In genomic region chr5:150000990-150001659, GRCh38 we compare ENCODE assay signal across 8 cellular contexts. TPM values are rescaled to one million over a fixed set of nuclear protein-coding genes. Genes with fewer than 3 reads are reported as not detected.
DNase-seq lines count a peak whose midpoint lies in the region; ATAC-seq, FAIRE-seq and TF ChIP-seq lines count a peak whose summit lies in the region.

No MANE protein-coding gene starts in this region.

- H3K4me3 Mint-ChIP-seq in activated CD4-positive, alpha-beta memory T cell treated with anti-CD3 and anti-CD28 coated beads, Interleukin-2, amount 10 ng/mL, durations not matched to agents 7 days and 5 days, result peak overlapping the region; percentile 88
- H3K4me3 Mint-ChIP-seq in endodermal cell, result peak overlapping the region; percentile 87

- WGBS in A549 (ENCODE audit: missing lambda C conversion rate), result 1% methylated on average over 14 of the region's 44 CpGs
- WGBS in endodermal cell (ENCODE audit: insufficient coverage in 1 of 2, insufficient read length in 1 of 2), 2 experiments, result 1 to 4% methylated on average over 16 to 44 of the region's 44 CpGs

- DNase-seq in A549 (ENCODE audit: low read depth in 1 of 2, low spot score in 1 of 2) (peak; percentile 28 to 29), LHCN-M2 (ENCODE audit: low read depth) (peak; percentile 35), endodermal cell (peak; percentile 75), COLO829 (ENCODE audit: low spot score) (no peak)
- peak; percentile 53 for DNase-seq in activated CD4-positive, alpha-beta memory T cell treated with anti-CD3 and anti-CD28 coated beads, Interleukin-2, amount 10 ng/mL, durations not matched to agents 7 days and 5 days
- peak; percentile 51 for DNase-seq in stimulated activated naive CD8-positive, alpha-beta T cell treated with anti-CD3 and anti-CD28 coated beads, Interleukin-15, Interleukin-2, amounts not matched to agents 100 U/mL and 50 U/mL, for 24 hours

- TF ChIP-seq EP300 in A549 (IDR thresholded peaks at IDR 0.05), result no peak

- peak overlapping the region; percentile 96 for H3K27ac Mint-ChIP-seq in activated CD4-positive, alpha-beta memory T cell treated with anti-CD3 and anti-CD28 coated beads, Interleukin-2, amount 10 ng/mL, durations not matched to agents 7 days and 5 days
- peak overlapping the region; percentile 92 for H3K27ac Mint-ChIP-seq in endodermal cell

- peaks cover 29% of the 10 kb centered on the region for H3K36me3 Mint-ChIP-seq in activated CD4-positive, alpha-beta memory T cell treated with anti-CD3 and anti-CD28 coated beads, Interleukin-2, amount 10 ng/mL, durations not matched to agents 7 days and 5 days (ENCODE audit: low read depth)
- peaks cover 19% of the 10 kb centered on the region for H3K36me3 Mint-ChIP-seq in endodermal cell (ENCODE audit: low read depth)

- peaks cover 20% of the 10 kb centered on the region for H3K4me1 ChIP-seq in A549
- H3K4me1 ChIP-seq in endodermal cell (ENCODE audit: control insufficient read depth, insufficient read depth, low read length), result peaks cover 4% of the 10 kb centered on the region
- peaks cover 23% of the 10 kb centered on the region for H3K4me1 ChIP-seq in mucosa of stomach (ENCODE audit: control insufficient read depth, insufficient read depth, low read length)

- TF ChIP-seq CTCF in A549 (IDR thresholded peaks at IDR 0.05) (no peak), endodermal cell (conservative IDR thresholded peaks at IDR 0.05) (no peak)

- H3K9ac ChIP-seq in endodermal cell (ENCODE audit: extremely low read depth, low read length, poor library complexity, severe bottlenecking) (peak overlapping the region; percentile 79), mucosa of stomach (ENCODE audit: low read length) (peak overlapping the region; percentile 92)

- H3K36me3 ChIP-seq in endodermal cell (ENCODE audit: control insufficient read depth, insufficient read depth, low read length) (peaks cover 26% of the 10 kb centered on the region), mucosa of stomach (ENCODE audit: control insufficient read depth, insufficient read depth, low read length) (no peaks in the 10 kb centered on the region)

- H3K4me3 ChIP-seq in A549 (peak overlapping the region; percentile 96), endodermal cell (ENCODE audit: low read length) (peak overlapping the region; percentile 90), mucosa of stomach (ENCODE audit: low read length) (peak overlapping the region; percentile 70)

- CTCF ChIA-PET in A549 (lab: Yijun Ruan, JAX), result interaction anchor here (0.8 to 5.7 kb wide), 9 partner anchors 10 to 334 kb away, joined by 3 to 51 read pairs (median 4); no protein-coding TSS in a partner anchor
- CTCF ChIA-PET in activated CD4-positive, alpha-beta memory T cell treated with anti-CD3 and anti-CD28 coated beads, Interleukin-2, amount 10 ng/mL, durations not matched to agents 7 days and 5 days (lab: Charles Lee), result interaction anchor here (1.0 to 3.0 kb wide), 8 partner anchors 9 to 382 kb away, joined by 3 to 21 read pairs (median 5); no protein-coding TSS in a partner anchor

- H3K27me3 ChIP-seq in endodermal cell (ENCODE audit: control insufficient read depth, insufficient read depth, low read length, poor library complexity, severe bottlenecking), result no peaks in the 10 kb centered on the region
- H3K27me3 ChIP-seq in mucosa of stomach (ENCODE audit: control insufficient read depth, insufficient read depth, low read length), result no peaks in the 10 kb centered on the region

- H3K27me3 Mint-ChIP-seq in activated CD4-positive, alpha-beta memory T cell treated with anti-CD3 and anti-CD28 coated beads, Interleukin-2, amount 10 ng/mL, durations not matched to agents 7 days and 5 days, result no peaks in the 10 kb centered on the region
- no peaks in the 10 kb centered on the region for H3K27me3 Mint-ChIP-seq in endodermal cell (ENCODE audit: insufficient read depth)

- TF ChIP-seq POLR2A in A549 (IDR thresholded peaks at IDR 0.05; ENCODE audit: low read length), result no peak

- no peak for FAIRE-seq in A549 (lab: Jason Lieb, UNC)

- POLR2A ChIA-PET in A549 (lab: Yijun Ruan, JAX), result interaction anchor here (0.6 to 1.6 kb wide), 8 partner anchors 11 to 271 kb away, joined by 3 to 8 read pairs (median 4); no protein-coding TSS in a partner anchor
- POLR2A ChIA-PET in activated CD4-positive, alpha-beta memory T cell treated with anti-CD3 and anti-CD28 coated beads, Interleukin-2, amount 10 ng/mL, durations not matched to agents 7 days and 5 days (lab: Charles Lee), result interaction anchor here (0.6 to 3.2 kb wide), 14 partner anchors 9 to 1617 kb away, joined by 3 to 31 read pairs (median 4); partner anchors contain the start of genes FBXO38, PPARGC1B, RPS14 and SLC26A2

- peak; percentile 58 to 64 for ATAC-seq in A549
- ATAC-seq in GM19328 (IDR thresholded peaks at IDR 0.05; ENCODE audit: unreplicated experiment), result peak; percentile 1
- ATAC-seq in stimulated activated naive CD8-positive, alpha-beta T cell treated with anti-CD3 and anti-CD28 coated beads, Interleukin-15, Interleukin-2, amounts not matched to agents 100 U/mL and 50 U/mL, for 24 hours, result no peak

- H3K27ac ChIP-seq in A549 (peak overlapping the region; percentile 97), endodermal cell (ENCODE audit: low read depth, low read length) (peak overlapping the region; percentile 45)

- H3K9me3 Mint-ChIP-seq in activated CD4-positive, alpha-beta memory T cell treated with anti-CD3 and anti-CD28 coated beads, Interleukin-2, amount 10 ng/mL, durations not matched to agents 7 days and 5 days, result no peaks in the 10 kb centered on the region
- no peaks in the 10 kb centered on the region for H3K9me3 Mint-ChIP-seq in endodermal cell

- H3K4me1 Mint-ChIP-seq in activated CD4-positive, alpha-beta memory T cell treated with anti-CD3 and anti-CD28 coated beads, Interleukin-2, amount 10 ng/mL, durations not matched to agents 7 days and 5 days, result peaks cover 39% of the 10 kb centered on the region
- H3K4me1 Mint-ChIP-seq in endodermal cell, result peaks cover 23% of the 10 kb centered on the region

- H3K9me3 ChIP-seq in A549, result no peaks in the 10 kb centered on the region
- no peaks in the 10 kb centered on the region for H3K9me3 ChIP-seq in endodermal cell (ENCODE audit: control insufficient read depth, low read length)
- no peaks in the 10 kb centered on the region for H3K9me3 ChIP-seq in mucosa of stomach (ENCODE audit: control insufficient read depth, low read length)

- no peak for TF ChIP-seq RAD21 in A549 (conservative IDR thresholded peaks at IDR 0.05 in 1 of 2, IDR thresholded peaks at IDR 0.05 in 1 of 2)

- peak overlapping the region; percentile 98 for H3K4me2 ChIP-seq in A549

RNA-seq across cellular contexts. Expression of gene HMGXB3, which starts 0.6 kb away (rescaled TPM):
- polyA plus RNA-seq in A549 (2011; rRNA removed) (34.1 and 37.2 TPM in 2 replicates), A549 (2017; fragmentation: RNase III; extraction: RNeasy Plus Mini Kit Qiagen cat#74134 plus additional on column Dnase treatment) (19.6 to 20.5 TPM (median 19.9 TPM) in 3 replicates)
- polyA plus RNA-seq in A549 (2012; cell fraction: cytosol; rRNA removed), result 21.0 and 25.8 TPM in 2 replicates
- 58.1 and 65.6 TPM in 2 replicates for polyA plus RNA-seq in A549 (2012; cell fraction: nucleus; rRNA removed)
- 54.1 and 55.3 TPM in 2 replicates for polyA minus RNA-seq in A549 (2011; rRNA and poly(A)+ RNA removed)
- total RNA-seq in LHCN-M2 (2014; rRNA removed) (49.6 and 57.9 TPM in 2 replicates), endodermal cell (10 to 100 TPM; 41.0 to 43.5 TPM)
- 30.8 TPM for polyA plus RNA-seq in LHCN-M2 (2012)
- total RNA-seq in activated CD4-positive, alpha-beta memory T cell treated with anti-CD3 and anti-CD28 coated beads, Interleukin-2, amount 10 ng/mL, durations not matched to agents 7 days and 5 days, result 10 to 100 TPM; 41.6 to 44.1 TPM
- 28.0 TPM for polyA plus RNA-seq in endodermal cell (2013, experiment 1 of 2)
- polyA plus RNA-seq in endodermal cell (2013, experiment 2 of 2), result 28.3 TPM

RNA-seq across cellular contexts. Expression of gene TIGD6, which starts 0.7 kb away (rescaled TPM):
- polyA plus RNA-seq in A549 (2011; rRNA removed) (7.3 and 8.4 TPM in 2 replicates), A549 (2017; fragmentation: RNase III; extraction: RNeasy Plus Mini Kit Qiagen cat#74134 plus additional on column Dnase treatment) (4.2 to 4.4 TPM (median 4.3 TPM) in 3 replicates)
- 3.7 and 4.2 TPM in 2 replicates for polyA plus RNA-seq in A549 (2012; cell fraction: cytosol; rRNA removed)
- 2.9 and 4.2 TPM in 2 replicates for polyA plus RNA-seq in A549 (2012; cell fraction: nucleus; rRNA removed)
- 12.1 and 17.4 TPM in 2 replicates for polyA minus RNA-seq in A549 (2011; rRNA and poly(A)+ RNA removed)
- total RNA-seq in LHCN-M2 (2014; rRNA removed) (5.6 and 6.9 TPM in 2 replicates), endodermal cell (1 to 10 TPM; 3.4 to 3.8 TPM)
- polyA plus RNA-seq in LHCN-M2 (2012), result 6.2 TPM
- 1 to 10 TPM; 2.0 to 2.3 TPM for total RNA-seq in activated CD4-positive, alpha-beta memory T cell treated with anti-CD3 and anti-CD28 coated beads, Interleukin-2, amount 10 ng/mL, durations not matched to agents 7 days and 5 days
- polyA plus RNA-seq in endodermal cell (2013, experiment 1 of 2), result 5.8 TPM
- polyA plus RNA-seq in endodermal cell (2013, experiment 2 of 2), result 3.7 TPM

RNA-seq across cellular contexts. Expression of gene SLC26A2, which starts 40.6 kb away (rescaled TPM):
- polyA plus RNA-seq in A549 (2011; rRNA removed) (23.2 and 31.9 TPM in 2 replicates), A549 (2017; fragmentation: RNase III; extraction: RNeasy Plus Mini Kit Qiagen cat#74134 plus additional on column Dnase treatment) (28.4 to 33.5 TPM (median 32.2 TPM) in 3 replicates)
- 5.2 and 6.7 TPM in 2 replicates for polyA plus RNA-seq in A549 (2012; cell fraction: cytosol; rRNA removed)
- 6.1 and 12.5 TPM in 2 replicates for polyA plus RNA-seq in A549 (2012; cell fraction: nucleus; rRNA removed)
- 49.3 and 53.2 TPM in 2 replicates for polyA minus RNA-seq in A549 (2011; rRNA and poly(A)+ RNA removed)
- total RNA-seq in LHCN-M2 (2014; rRNA removed) (36.2 and 36.3 TPM in 2 replicates), endodermal cell (10 to 100 TPM; 22.3 to 23.9 TPM)
- 8.1 TPM for polyA plus RNA-seq in LHCN-M2 (2012)
- 1 to 10 TPM; 8.3 to 8.4 TPM for total RNA-seq in activated CD4-positive, alpha-beta memory T cell treated with anti-CD3 and anti-CD28 coated beads, Interleukin-2, amount 10 ng/mL, durations not matched to agents 7 days and 5 days
- 10.8 TPM for polyA plus RNA-seq in endodermal cell (2013, experiment 1 of 2)
- polyA plus RNA-seq in endodermal cell (2013, experiment 2 of 2), result 11.3 TPM

RNA-seq across cellular contexts. Expression of gene PDE6A, which starts 56.5 kb away (rescaled TPM):
- polyA plus RNA-seq in A549 (2011; rRNA removed), result 0.30 and 0.35 TPM in 2 replicates
- polyA plus RNA-seq in A549 (2012; cell fraction: cytosol; rRNA removed), result 0.15 and 0.23 TPM in 2 replicates
- 0.47 and 0.60 TPM in 2 replicates for polyA plus RNA-seq in A549 (2012; cell fraction: nucleus; rRNA removed)
- polyA plus RNA-seq in A549 (2017; fragmentation: RNase III; extraction: RNeasy Plus Mini Kit Qiagen cat#74134 plus additional on column Dnase treatment), result 0.20 to 0.30 TPM (median 0.28 TPM) in 3 replicates
- 0.39 and 0.41 TPM in 2 replicates for polyA minus RNA-seq in A549 (2011; rRNA and poly(A)+ RNA removed)
- 0.58 and 1.1 TPM in 2 replicates for total RNA-seq in LHCN-M2 (2014; rRNA removed)
- 0.83 TPM for polyA plus RNA-seq in LHCN-M2 (2012)
- not detected for total RNA-seq in activated CD4-positive, alpha-beta memory T cell treated with anti-CD3 and anti-CD28 coated beads, Interleukin-2, amount 10 ng/mL, durations not matched to agents 7 days and 5 days
- under 1 TPM in 1 of 2 donors, not detected in 1; 0.07 TPM for total RNA-seq in endodermal cell
- polyA plus RNA-seq in endodermal cell (2013, experiment 1 of 2), result not detected
- polyA plus RNA-seq in endodermal cell (2013, experiment 2 of 2), result not detected
